ENCODE assay signal across 8 cellular contexts in genomic region chr9:470795-471194, GRCh38. TPM values are rescaled to one million over a fixed set of nuclear protein-coding genes. Genes with fewer than 3 reads are reported as not detected.
DNase-seq lines count a peak whose midpoint lies in the region; ATAC-seq and TF ChIP-seq lines count a peak whose summit lies in the region.

No MANE protein-coding gene starts in this region.

- ATAC-seq in PC-3 (0 out of 2 replicates have a peak, but pooled peaks have one; percentile 8), GM19467 (IDR thresholded peaks at IDR 0.05; ENCODE audit: unreplicated experiment) (no peak)

- peak overlapping the region; percentile 42 for H3K9ac ChIP-seq in PC-3 (ENCODE audit: low read length)

- intact Hi-C loops in PC-3 (cut with micrococcal nuclease) (no loop called here), esophagus squamous epithelium (cut with DNase I) (no loop called here), prostate gland (cut with DNase I) (no loop called here)

- CTCF ChIA-PET in PC-3 (lab: Charles Lee): no interaction called here

- peak overlapping the region; percentile 55 for H2AFZ ChIP-seq in PC-3 (ENCODE audit: low read length)

- no peaks in the 10 kb centered on the region for H3F3A ChIP-seq in PC-3 (ENCODE audit: low read length, unreplicated experiment)

- peaks cover 43% of the 10 kb centered on the region for H3K4me1 ChIP-seq in PC-3 (ENCODE audit: insufficient read depth, low read length)
- peaks cover 11 to 51% (median 26%) of the 10 kb centered on the region in 3 donors for H3K4me1 ChIP-seq in esophagus squamous epithelium
- H3K4me1 ChIP-seq in prostate gland (replicated peaks): peaks cover 4% of the 10 kb centered on the region

- POLR2A ChIA-PET in PC-3 (lab: Charles Lee; ENCODE audit: unreplicated experiment): no interaction called here

- peak overlapping the region; percentile 82 for H3K4me2 ChIP-seq in PC-3 (ENCODE audit: low read length)

- TF ChIP-seq POLR2A in esophagus squamous epithelium (IDR thresholded peaks at IDR 0.05) (no peak), prostate gland (IDR thresholded peaks at IDR 0.05) (no peak)

- no peaks in the 10 kb centered on the region for H3K9me3 ChIP-seq in PC-3 (ENCODE audit: low read length)
- no peaks in the 10 kb centered on the region for H3K9me3 ChIP-seq in esophagus squamous epithelium
- H3K9me3 ChIP-seq in prostate gland: no peaks in the 10 kb centered on the region

- no peaks in the 10 kb centered on the region for H3K79me2 ChIP-seq in PC-3 (ENCODE audit: low read length)

- no peaks in the 10 kb centered on the region for H3K27me3 ChIP-seq in GM06990 (replicated peaks; ENCODE audit: control insufficient read depth, insufficient read depth, low read length)
- no peaks in the 10 kb centered on the region for H3K27me3 ChIP-seq in PC-3 (ENCODE audit: low read length)
- H3K27me3 ChIP-seq in esophagus squamous epithelium: no peaks in the 10 kb centered on the region
- no peaks in the 10 kb centered on the region for H3K27me3 ChIP-seq in prostate gland (replicated peaks; ENCODE audit: insufficient read depth)

- WGBS in esophagus squamous epithelium, 2 donors: 0 to 40% methylated on average over 1 of the region's 1 CpG
- 14% methylated on average over 1 of the region's 1 CpG for WGBS in prostate gland

- no peaks in the 10 kb centered on the region for H3K9me2 ChIP-seq in PC-3 (replicated peaks; ENCODE audit: low read length)

- H3K36me3 ChIP-seq in GM06990 (ENCODE audit: control insufficient read depth, insufficient read depth, low read length): no peaks in the 10 kb centered on the region
- H3K36me3 ChIP-seq in PC-3 (ENCODE audit: low read depth, low read length): no peaks in the 10 kb centered on the region
- peaks cover 0 to 2% (median 0%) of the 10 kb centered on the region in 3 donors for H3K36me3 ChIP-seq in esophagus squamous epithelium
- no peaks in the 10 kb centered on the region for H3K36me3 ChIP-seq in prostate gland

- no TSS peak for BruUV-seq in PC-3 (replicated peaks; lab: Mats Ljungman, UMichigan)

- H4K20me1 ChIP-seq in PC-3 (ENCODE audit: low read length): no peaks in the 10 kb centered on the region

- TF ChIP-seq CTCF in GM06990 (IDR thresholded peaks at IDR 0.05; ENCODE audit: insufficient read depth, low read length, poor library complexity, severe bottlenecking) (no peak), PC-3 (conservative IDR thresholded peaks at IDR 0.05; ENCODE audit: low read depth, low read length) (no peak), esophagus squamous epithelium (IDR thresholded peaks at IDR 0.05) (no peak), prostate gland (IDR thresholded peaks at IDR 0.05) (no peak)

- DNase-seq in GM06990 (ENCODE audit: extremely low read depth, insufficient read length) (no peak), PC-3 (peak; percentile 15), esophagus squamous epithelium (lab: John Stamatoyannopoulos, UW) (no peak), prostate gland (ENCODE audit: low spot score) (no peak), SK-N-DZ (ENCODE audit: low spot score) (no peak), G401 (ENCODE audit: low spot score) (no peak), foreskin melanocyte (no peak)

- in situ Hi-C loops in G401 (cut with HindIII; ENCODE audit: low sequenced_read_pairs): no loop called here

- H3K4me3 ChIP-seq in GM06990 (replicated peaks; ENCODE audit: low read depth, low read length): peak overlapping the region; percentile 65
- H3K4me3 ChIP-seq in PC-3 (ENCODE audit: low read length): peak overlapping the region; percentile 63
- H3K4me3 ChIP-seq in esophagus squamous epithelium: peak overlapping the region in 3 of 4 donors; percentile 56 to 71 (median 62)
- peak overlapping the region; percentile 30 to 47 for H3K4me3 ChIP-seq in prostate gland

- no peak overlapping the region for H3K27ac ChIP-seq in PC-3 (ENCODE audit: low read length)
- H3K27ac ChIP-seq in esophagus squamous epithelium: peak overlapping the region; percentile 86 to 91 (median 86)
- peak overlapping the region; percentile 75 to 82 for H3K27ac ChIP-seq in prostate gland

RNA-seq across cellular contexts. Expression of gene KANK1, which starts 33.7 kb away (rescaled TPM):
- 14.0 and 18.3 TPM in 2 replicates for total RNA-seq in PC-3 (2014; rRNA removed)
- 100 to 1,000 TPM in 2 of 4 donors, 10 to 100 TPM in 2; 61.9 to 132 (median 93.6) TPM for total RNA-seq in esophagus squamous epithelium
- total RNA-seq in prostate gland: 10 to 100 TPM; 72.5 to 95.8 TPM
- polyA plus RNA-seq in SK-N-DZ (2014; cell fraction: cytosol; rRNA removed): 0.35 and 0.44 TPM in 2 replicates
- 0.53 and 0.56 TPM in 2 replicates for polyA plus RNA-seq in SK-N-DZ (2014; cell fraction: nucleus; rRNA removed)
- 0.31 TPM in 1 of 2 replicates, not detected in the other for total RNA-seq in G401 (2014; rRNA removed; shearing (Covaris generic))

Comparison
In these comparisons a context has a peak if more than half of its experiments do, and no peak if none do; other contexts are left out.
1. RNA of gene KANK1, which starts 33.7 kb away (total RNA-seq): 61.9 to 132 TPM in esophagus squamous epithelium, 72.5 to 95.8 TPM in prostate gland and 14.0 to 18.3 TPM in PC-3; 0.31 TPM in G401; every median in the first group is over 10 times any median in the second.
2. Peak in every context shown above with its lines, with median percentiles within 50 percentile points of each other: H3K4me3 ChIP-seq.